Comparison of ENCODE assay signal across 9 cellular contexts in genomic region chr11:3781423-3781822, GRCh38. TPM values are rescaled to one million over a fixed set of nuclear protein-coding genes. Genes with fewer than 3 reads are reported as not detected.
DNase-seq lines count a peak whose midpoint lies in the region; TF ChIP-seq lines count a peak whose summit lies in the region.
"Had no signal": no experiment of that assay in that cellular context is flagged by ENCODE, and none has a peak within 500 bp of the region (broad histone marks: within the 10 kb centered on the region; RNA-seq: fewer than 3 reads in every experiment).

No MANE protein-coding gene starts in this region.

- no peak overlapping the region for H3K4me3 ChIP-seq in spleen

- H3K4me1 ChIP-seq in spleen, result peaks cover 19 to 60% (median 44%) of the 10 kb centered on the region in 6 donors
- H3K4me1 ChIP-seq: BE2C had no signal

- TF ChIP-seq CTCF in spleen (IDR thresholded peaks at IDR 0.05 in 8 of 11, conservative IDR thresholded peaks at IDR 0.05 in 3 of 11), result no peak

- H3K27me3 Mint-ChIP-seq in activated naive CD4-positive, alpha-beta T cell treated with anti-CD3 and anti-CD28 coated beads, Interleukin-2, amount 10 ng/mL, durations not matched to agents 7 days and 5 days, result no peaks in the 10 kb centered on the region

- peak overlapping the region; percentile 77 for H3K27ac Mint-ChIP-seq in activated naive CD4-positive, alpha-beta T cell treated with anti-CD3 and anti-CD28 coated beads, Interleukin-2, amount 10 ng/mL, durations not matched to agents 7 days and 5 days

- H3K36me3 Mint-ChIP-seq in activated naive CD4-positive, alpha-beta T cell treated with anti-CD3 and anti-CD28 coated beads, Interleukin-2, amount 10 ng/mL, durations not matched to agents 7 days and 5 days, result peaks cover 40% of the 10 kb centered on the region

- no peaks in the 10 kb centered on the region for H3K27me3 ChIP-seq in spleen (replicated peaks in 1 of 7)
- H3K27me3 ChIP-seq: BE2C had no signal

- DNase-seq in activated naive CD4-positive, alpha-beta T cell treated with anti-CD3 and anti-CD28 coated beads, Interleukin-2, amount 10 ng/mL, durations not matched to agents 7 days and 5 days, result no peak
- no peak for DNase-seq in activated naive CD4-positive, alpha-beta T cell treated with anti-CD3 and anti-CD28 coated beads, Interleukin-2, amount 50 U/mL, for 16 hours
- DNase-seq in SIG-M5 treated with dmso at 0.1 percent for 504 hours (lab: John Stamatoyannopoulos, UW; ENCODE audit: unreplicated experiment), result peak; percentile 74
- DNase-seq in fibroblast of peridontal ligament (ENCODE audit: extremely low read depth), result peak; percentile 34
- DNase-seq in spleen, result no peak
- no peak for DNase-seq in C1 segment of cervical spinal cord (lab: John Stamatoyannopoulos, UW)
- DNase-seq in occipital lobe (lab: John Stamatoyannopoulos, UW), result no peak
- DNase-seq in NCI-H82 (lab: John Stamatoyannopoulos, UW), result no peak
- DNase-seq: BE2C had no signal

- H3K9me3 ChIP-seq in spleen, result no peaks in the 10 kb centered on the region
- H3K9me3 ChIP-seq: BE2C had no signal

- CTCF ChIA-PET in activated naive CD4-positive, alpha-beta T cell treated with anti-CD3 and anti-CD28 coated beads, Interleukin-2, amount 10 ng/mL, durations not matched to agents 7 days and 5 days (lab: Charles Lee), result interaction anchor here (0.8 kb wide), 1 partner anchor 26 kb away, joined by 4 read pairs; no protein-coding TSS in a partner anchor

- H3K27ac ChIP-seq in spleen, result peak overlapping the region in 6 of 8 donors; percentile 7 to 93 (median 32)

- no peak for TF ChIP-seq POLR2A in spleen (IDR thresholded peaks at IDR 0.05)

- no peak overlapping the region for H3K4me3 Mint-ChIP-seq in activated naive CD4-positive, alpha-beta T cell treated with anti-CD3 and anti-CD28 coated beads, Interleukin-2, amount 10 ng/mL, durations not matched to agents 7 days and 5 days

- H3K9me3 Mint-ChIP-seq in activated naive CD4-positive, alpha-beta T cell treated with anti-CD3 and anti-CD28 coated beads, Interleukin-2, amount 10 ng/mL, durations not matched to agents 7 days and 5 days, result no peaks in the 10 kb centered on the region

- WGBS in spleen, 5 donors, result 19 to 29% (median 26%) methylated on average over 2 of the region's 2 CpGs

- H3K4me1 Mint-ChIP-seq in activated naive CD4-positive, alpha-beta T cell treated with anti-CD3 and anti-CD28 coated beads, Interleukin-2, amount 10 ng/mL, durations not matched to agents 7 days and 5 days, result peaks cover 48% of the 10 kb centered on the region

- intact Hi-C loops in spleen (cut with DNase I; ENCODE audit: low total_unique reads), result no loop called here

- H3K36me3 ChIP-seq in spleen, result peaks cover 4 to 65% (median 39%) of the 10 kb centered on the region in 6 donors

RNA-seq across cellular contexts. Expression of gene NUP98, which starts 15.9 kb away (rescaled TPM):
- total RNA-seq in spleen, result 100 to 1,000 TPM in 3 of 7 donors, 10 to 100 TPM in 4; 71.2 to 171 (median 99.7) TPM
- 10 to 100 TPM; 12.6 to 21.4 (median 16.9) TPM for polyA plus RNA-seq in spleen
- 72.1 TPM for total RNA-seq in occipital lobe

RNA-seq across cellular contexts. Expression of gene PGAP2, which starts 26.9 kb away (rescaled TPM):
- total RNA-seq in spleen (10 to 100 TPM; 10.7 to 22.2 (median 13.3) TPM), occipital lobe (9.4 TPM)
- polyA plus RNA-seq in spleen, result 10 to 100 TPM; 14.9 to 19.7 (median 15.1) TPM

RNA-seq across cellular contexts. Expression of gene RHOG, which starts 59.3 kb away (rescaled TPM):
- total RNA-seq in spleen, result 100 to 1,000 TPM; 144 to 256 (median 155) TPM
- 100 to 1,000 TPM; 102 to 142 (median 107) TPM for polyA plus RNA-seq in spleen
- 2.0 TPM for total RNA-seq in occipital lobe

Comparison
In these comparisons a context has a peak if more than half of its experiments do, and no peak if none do; other contexts are left out.
1. DNase-seq: peak in SIG-M5 treated with dmso at 0.1 percent for 504 hours (single experiment) and fibroblast of peridontal ligament (single experiment); none in activated naive CD4-positive, alpha-beta T cell treated with anti-CD3 and anti-CD28 coated beads, Interleukin-2, amount 10 ng/mL, durations not matched to agents 7 days and 5 days (single experiment), activated naive CD4-positive, alpha-beta T cell treated with anti-CD3 and anti-CD28 coated beads, Interleukin-2, amount 50 U/mL, for 16 hours (single experiment), spleen (single experiment), C1 segment of cervical spinal cord (0 of 14), occipital lobe (single experiment) and NCI-H82 (single experiment).
2. RNA of gene RHOG, which starts 59.3 kb away (total RNA-seq): 144 to 256 TPM in spleen; 2.0 TPM in occipital lobe (single experiment); every median in the first group is over 10 times any median in the second.